In genomic region chr3:52216585-52217408, GRCh38 we compare ENCODE assay signal across 8 cellular contexts. TPM values are rescaled to one million over a fixed set of nuclear protein-coding genes. Genes with fewer than 3 reads are reported as not detected.
DNase-seq lines count a peak whose midpoint lies in the region; ATAC-seq and TF ChIP-seq lines count a peak whose summit lies in the region.

No MANE protein-coding gene starts in this region.

- H3K4me1 ChIP-seq in psoas muscle: peaks cover 25% of the 10 kb centered on the region

- no peak for TF ChIP-seq CTCF in fibroblast of pulmonary artery (IDR thresholded peaks at IDR 0.05; ENCODE audit: low read length, missing control alignments)
- no peak for TF ChIP-seq CTCF in psoas muscle (IDR thresholded peaks at IDR 0.05)

- H3K9me3 Mint-ChIP-seq in activated T-helper 1 cell treated with anti-CD3 and anti-CD28 coated beads, Interleukin-12 subunit alpha, Interleukin-12 subunit beta, Interleukin-2, Interleukin-4 antibody, amounts not matched to agents 30 ng/mL and 10 ng/mL and 1 ng/mL, durations not matched to agents 14 hours and 24 hours and 36 hours: no peaks in the 10 kb centered on the region

- peak overlapping the region; percentile 88 for H3K27ac Mint-ChIP-seq in activated T-helper 1 cell treated with anti-CD3 and anti-CD28 coated beads, Interleukin-12 subunit alpha, Interleukin-12 subunit beta, Interleukin-2, Interleukin-4 antibody, amounts not matched to agents 30 ng/mL and 10 ng/mL and 1 ng/mL, durations not matched to agents 14 hours and 24 hours and 36 hours

- H3K4me1 Mint-ChIP-seq in activated T-helper 1 cell treated with anti-CD3 and anti-CD28 coated beads, Interleukin-12 subunit alpha, Interleukin-12 subunit beta, Interleukin-2, Interleukin-4 antibody, amounts not matched to agents 30 ng/mL and 10 ng/mL and 1 ng/mL, durations not matched to agents 14 hours and 24 hours and 36 hours (ENCODE audit: low read depth): peaks cover 60% of the 10 kb centered on the region

- H3K4me3 ChIP-seq in fibroblast of pulmonary artery (replicated peaks; ENCODE audit: low read depth, low read length) (peak overlapping the region; percentile 19), psoas muscle (no peak overlapping the region)

- DNase-seq in AG20443 (ENCODE audit: low spot score): peak; percentile 59
- peak; percentile 32 for DNase-seq in NCI-H1105 treated with DMSO at 0.1 percent for 48 hours (lab: John Stamatoyannopoulos, UW)
- DNase-seq in activated T-helper 1 cell treated with anti-CD3 and anti-CD28 coated beads, Interleukin-12 subunit alpha, Interleukin-12 subunit beta, Interleukin-2, Interleukin-4 antibody, amounts not matched to agents 30 ng/mL and 10 ng/mL and 1 ng/mL, durations not matched to agents 14 hours and 24 hours and 36 hours (ENCODE audit: low spot score): no peak
- DNase-seq in fibroblast of pulmonary artery (ENCODE audit: low read depth): peak; percentile 93
- DNase-seq in psoas muscle: peak; percentile 74 to 90
- DNase-seq in cortex of kidney (lab: John Stamatoyannopoulos, UW): no peak
- no peak for DNase-seq in NCI-H128 (lab: John Stamatoyannopoulos, UW; ENCODE audit: unreplicated experiment)

- no peaks in the 10 kb centered on the region for H3K27me3 Mint-ChIP-seq in activated T-helper 1 cell treated with anti-CD3 and anti-CD28 coated beads, Interleukin-12 subunit alpha, Interleukin-12 subunit beta, Interleukin-2, Interleukin-4 antibody, amounts not matched to agents 30 ng/mL and 10 ng/mL and 1 ng/mL, durations not matched to agents 14 hours and 24 hours and 36 hours (ENCODE audit: insufficient read depth)

- H3K36me3 Mint-ChIP-seq in activated T-helper 1 cell treated with anti-CD3 and anti-CD28 coated beads, Interleukin-12 subunit alpha, Interleukin-12 subunit beta, Interleukin-2, Interleukin-4 antibody, amounts not matched to agents 30 ng/mL and 10 ng/mL and 1 ng/mL, durations not matched to agents 14 hours and 24 hours and 36 hours (ENCODE audit: low read depth): peaks cover 34% of the 10 kb centered on the region

- H3K9me3 ChIP-seq in psoas muscle: no peaks in the 10 kb centered on the region

- peak overlapping the region; percentile 66 for H3K27ac ChIP-seq in psoas muscle

- H3K27me3 ChIP-seq in psoas muscle (ENCODE audit: insufficient read depth in 3 of 3, low read length in 2 of 3): no peaks in the 10 kb centered on the region

- ATAC-seq in psoas muscle (peak; percentile 81 to 88 (median 84)), HG02678 (IDR thresholded peaks at IDR 0.05; ENCODE audit: unreplicated experiment) (no peak)

- 16 to 19% (median 18%) methylated on average over 13 of the region's 13 CpGs for WGBS in psoas muscle, 3 donors

- intact Hi-C loops in activated T-helper 1 cell treated with anti-CD3 and anti-CD28 coated beads, Interleukin-12 subunit alpha, Interleukin-12 subunit beta, Interleukin-2, Interleukin-4 antibody, amounts not matched to agents 30 ng/mL and 10 ng/mL and 1 ng/mL, durations not matched to agents 14 hours and 24 hours and 36 hours (cut with micrococcal nuclease): loop anchor here (1.0 kb wide), 1 partner anchor 18 kb away; the partner anchor contains the start of gene ALAS1
- intact Hi-C loops in psoas muscle (cut with DNase I): loop anchor here in 1 of 2 donors (1.0 kb wide), 1 partner anchor 62 kb away; the partner anchor contains the start of gene POC1A

- peak overlapping the region; percentile 56 for H3K4me3 Mint-ChIP-seq in activated T-helper 1 cell treated with anti-CD3 and anti-CD28 coated beads, Interleukin-12 subunit alpha, Interleukin-12 subunit beta, Interleukin-2, Interleukin-4 antibody, amounts not matched to agents 30 ng/mL and 10 ng/mL and 1 ng/mL, durations not matched to agents 14 hours and 24 hours and 36 hours

- peaks cover 0 to 42% of the 10 kb centered on the region in 2 donors for H3K36me3 ChIP-seq in psoas muscle (ENCODE audit: insufficient read depth in 1 of 2, low read depth in 1 of 2)

RNA-seq across cellular contexts. Expression of gene TLR9, which starts 8.6 kb away (rescaled TPM):
- total RNA-seq in activated T-helper 1 cell treated with anti-CD3 and anti-CD28 coated beads, Interleukin-12 subunit alpha, Interleukin-12 subunit beta, Interleukin-2, Interleukin-4 antibody, amounts not matched to agents 30 ng/mL and 10 ng/mL and 1 ng/mL, durations not matched to agents 14 hours and 24 hours and 36 hours: 0.47 TPM in 1 of 2 replicates, not detected in the other
- total RNA-seq in psoas muscle: under 1 TPM in 3 of 4 donors, not detected in 1; 0.34 to 0.55 (median 0.41) TPM
- polyA plus RNA-seq in psoas muscle: under 1 TPM; 0.04 to 0.14 (median 0.08) TPM

RNA-seq across cellular contexts. Expression of gene ALAS1, which starts 18.8 kb away (rescaled TPM):
- total RNA-seq in activated T-helper 1 cell treated with anti-CD3 and anti-CD28 coated beads, Interleukin-12 subunit alpha, Interleukin-12 subunit beta, Interleukin-2, Interleukin-4 antibody, amounts not matched to agents 30 ng/mL and 10 ng/mL and 1 ng/mL, durations not matched to agents 14 hours and 24 hours and 36 hours: 105 and 110 TPM in 2 replicates
- total RNA-seq in psoas muscle: 10 to 100 TPM; 50.1 to 89.4 (median 68.1) TPM
- 100 to 1,000 TPM in 2 of 3 donors, 10 to 100 TPM in 1; 75.2 to 138 (median 121) TPM for polyA plus RNA-seq in psoas muscle

RNA-seq across cellular contexts. Expression of gene TWF2, which starts 22.2 kb away (rescaled TPM):
- total RNA-seq in activated T-helper 1 cell treated with anti-CD3 and anti-CD28 coated beads, Interleukin-12 subunit alpha, Interleukin-12 subunit beta, Interleukin-2, Interleukin-4 antibody, amounts not matched to agents 30 ng/mL and 10 ng/mL and 1 ng/mL, durations not matched to agents 14 hours and 24 hours and 36 hours: 94.3 and 98.6 TPM in 2 replicates
- total RNA-seq in psoas muscle: 100 to 1,000 TPM in 3 of 4 donors, 10 to 100 TPM in 1; 74.9 to 224 (median 138) TPM
- 100 to 1,000 TPM in 1 of 3 donors, 10 to 100 TPM in 2; 19.6 to 160 (median 74.6) TPM for polyA plus RNA-seq in psoas muscle

RNA-seq across cellular contexts. Expression of gene PPM1M, which starts 28.8 kb away (rescaled TPM):
- total RNA-seq in activated T-helper 1 cell treated with anti-CD3 and anti-CD28 coated beads, Interleukin-12 subunit alpha, Interleukin-12 subunit beta, Interleukin-2, Interleukin-4 antibody, amounts not matched to agents 30 ng/mL and 10 ng/mL and 1 ng/mL, durations not matched to agents 14 hours and 24 hours and 36 hours: 57.1 and 59.5 TPM in 2 replicates
- 1 to 10 TPM; 2.1 to 7.5 (median 3.9) TPM for total RNA-seq in psoas muscle
- polyA plus RNA-seq in psoas muscle: 1 to 10 TPM; 2.5 to 3.3 (median 2.6) TPM

Comparison
In these comparisons a context has a peak if more than half of its experiments do, and no peak if none do; other contexts are left out.
1. DNase-seq: peak in AG20443 (single experiment), NCI-H1105 treated with DMSO at 0.1 percent for 48 hours (single experiment), fibroblast of pulmonary artery (single experiment) and psoas muscle (2 of 2); none in activated T-helper 1 cell treated with anti-CD3 and anti-CD28 coated beads, Interleukin-12 subunit alpha, Interleukin-12 subunit beta, Interleukin-2, Interleukin-4 antibody, amounts not matched to agents 30 ng/mL and 10 ng/mL and 1 ng/mL, durations not matched to agents 14 hours and 24 hours and 36 hours (single experiment), cortex of kidney (single experiment) and NCI-H128 (single experiment).